In genomic region chr3:43207628-43208085, GRCh38 we compare ENCODE assay signal across 18 cellular contexts.
DNase-seq lines count a peak whose midpoint lies in the region; ATAC-seq, FAIRE-seq and TF ChIP-seq lines count a peak whose summit lies in the region.
"Had no signal": no experiment of that assay in that cellular context is flagged by ENCODE, and none has a peak within 500 bp of the region (broad histone marks: within the 10 kb centered on the region; RNA-seq: fewer than 3 reads in every experiment).

No MANE protein-coding gene starts in this region.

- H3K36me3 ChIP-seq in keratinocyte (ENCODE audit: control insufficient read depth in 2 of 2, extremely low read depth in 1 of 2, insufficient read depth in 2 of 2, low read length in 2 of 2) (no peaks in the 10 kb centered on the region), gastroesophageal sphincter (no peaks in the 10 kb centered on the region)
- H3K36me3 ChIP-seq: neutrophil had no signal

- no peaks in the 10 kb centered on the region for H3K9me1 ChIP-seq in keratinocyte (ENCODE audit: control insufficient read depth, extremely low read depth, insufficient read depth, low read length)

- no peak overlapping the region for H3K4me2 ChIP-seq in keratinocyte (ENCODE audit: control insufficient read depth, extremely low read depth, insufficient read depth, low read depth, low read length)

- H3K79me2 ChIP-seq in keratinocyte (ENCODE audit: control insufficient read depth, insufficient read depth, low read length): no peaks in the 10 kb centered on the region

- TF ChIP-seq EP300 in gastroesophageal sphincter (IDR thresholded peaks at IDR 0.05): no peak

- TF ChIP-seq CTCF in keratinocyte (optimal IDR thresholded peaks at IDR 0.05 in 1 of 3, IDR thresholded peaks at IDR 0.05 in 1 of 3, conservative IDR thresholded peaks at IDR 0.05 in 1 of 3; ENCODE audit: extremely low read depth in 1 of 3, insufficient read depth in 2 of 3, low read length in 3 of 3) (no peak), gastroesophageal sphincter (IDR thresholded peaks at IDR 0.05) (no peak)

- H3K27me3 ChIP-seq in keratinocyte (ENCODE audit: control insufficient read depth, extremely low read depth, insufficient read depth, low read length) (no peaks in the 10 kb centered on the region), gastroesophageal sphincter (no peaks in the 10 kb centered on the region)
- H3K27me3 ChIP-seq: neutrophil had no signal

- no peak overlapping the region for H3K9ac ChIP-seq in keratinocyte (ENCODE audit: control insufficient read depth, extremely low read depth, insufficient read depth, low read length)

- FAIRE-seq in HTR-8/SVneo (lab: Jason Lieb, UNC) (no peak), keratinocyte (lab: Jason Lieb, UNC) (peak; percentile 41)

- H3K27ac ChIP-seq in keratinocyte (ENCODE audit: control insufficient read depth, insufficient read depth, low read length) (no peak overlapping the region), gastroesophageal sphincter (no peak overlapping the region)
- H3K27ac ChIP-seq: neutrophil, VCaP had no signal

- peak; percentile 58 for DNase-seq in A172 (ENCODE audit: low spot score)
- DNase-seq in HTR-8/SVneo (ENCODE audit: insufficient read length, low spot score): peak; percentile 28
- no peak for DNase-seq in keratinocyte (ENCODE audit: low read depth, low spot score)
- no peak for DNase-seq in ureter (ENCODE audit: low spot score)
- DNase-seq in DMS153 treated with DMSO at 0.1 percent for 48 hours (lab: John Stamatoyannopoulos, UW; ENCODE audit: unreplicated experiment): no peak
- DNase-seq: activated CD8-positive, alpha-beta memory T cell treated with anti-CD3 and anti-CD28 coated beads for 24 hours; amniotic stem cell; CD8-positive, alpha-beta memory T cell; effector CD8-positive, alpha-beta T cell; GOT3; hippocampal formation; kidney glomerular epithelial cell; NCI-H226 had no signal

- H3K4me1 ChIP-seq in keratinocyte (ENCODE audit: control insufficient read depth, extremely low read depth, insufficient read depth, low read length) (peaks cover 5% of the 10 kb centered on the region), gastroesophageal sphincter (peaks cover 0 to 4% (median 0%) of the 10 kb centered on the region in 3 donors)

- no peak overlapping the region for H2AFZ ChIP-seq in keratinocyte (ENCODE audit: control insufficient read depth, low read length)

- no peaks in the 10 kb centered on the region for H4K20me1 ChIP-seq in keratinocyte (ENCODE audit: control insufficient read depth, extremely low read depth, insufficient read depth, low read length)

- ATAC-seq in GM18870 (IDR thresholded peaks at IDR 0.05; ENCODE audit: unreplicated experiment) (peak; percentile 45), gastroesophageal sphincter (no peak), HG03342 (IDR thresholded peaks at IDR 0.05; ENCODE audit: unreplicated experiment) (no peak)

- no peaks in the 10 kb centered on the region for H3K9me3 ChIP-seq in keratinocyte (ENCODE audit: control insufficient read depth, low read depth, low read length)
- no peaks in the 10 kb centered on the region for H3K9me3 ChIP-seq in gastroesophageal sphincter
- H3K9me3 ChIP-seq: neutrophil had no signal

- TF ChIP-seq POLR2A in gastroesophageal sphincter (IDR thresholded peaks at IDR 0.05): no peak

- dilution Hi-C loops in keratinocyte (cut with MboI; ENCODE audit: extremely low pct_ligation_motif_present, low sequenced_read_pairs): no loop called here

- WGBS in gastroesophageal sphincter (ENCODE audit: low coverage in 1 of 2), 2 donors: 65 to 79% methylated on average over 3 of the region's 3 CpGs

- H3K4me3 ChIP-seq in keratinocyte (ENCODE audit: control insufficient read depth in 2 of 3, extremely low read depth in 1 of 3, insufficient read depth in 2 of 3, low read depth in 1 of 3, low read length in 3 of 3) (no peak overlapping the region), gastroesophageal sphincter (no peak overlapping the region)

Comparison
In these comparisons a context has a peak if more than half of its experiments do, and no peak if none do; other contexts are left out.
1. DNase-seq: peak in A172 (single experiment) and HTR-8/SVneo (single experiment); none in keratinocyte (single experiment), ureter (single experiment) and DMS153 treated with DMSO at 0.1 percent for 48 hours (single experiment).